Comparison of ENCODE assay signal across 1 cellular context in the genomic region with DNA sequence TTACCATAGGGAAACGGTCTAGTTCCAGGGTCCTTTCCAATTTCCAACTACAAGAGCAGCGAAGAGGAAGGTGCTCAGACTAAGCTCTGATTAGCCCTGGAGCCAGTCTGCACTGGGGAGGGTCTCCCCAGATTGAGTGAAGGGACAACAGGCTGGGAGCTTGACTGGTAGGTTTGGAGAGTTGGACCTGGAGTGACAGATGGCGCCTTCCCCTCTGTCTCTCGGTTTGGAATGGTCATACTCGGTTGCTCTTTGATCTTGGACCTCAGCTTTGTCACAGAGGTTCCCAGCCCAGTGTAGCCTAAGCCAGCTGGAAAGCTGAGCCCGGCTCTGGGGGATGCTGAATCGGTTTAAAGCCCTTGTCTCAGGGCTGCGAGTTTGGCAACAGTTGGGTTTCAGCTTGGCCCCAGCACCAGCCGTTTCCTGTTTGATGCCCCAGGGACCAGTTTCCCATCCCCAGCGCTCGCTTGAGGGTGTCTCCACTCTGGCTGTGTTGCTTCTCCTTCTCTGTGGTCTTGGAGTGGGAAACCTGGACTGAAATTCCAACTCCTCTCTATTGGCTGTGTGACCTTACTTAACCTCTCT.
TF ChIP-seq lines count a peak whose summit lies in the region.

No MANE protein-coding gene starts in this region.

TF ChIP-seq in GM12878, 131 proteins besides CTCF, POLR2A, EP300 and RAD21 (continued from another document and continues in another):
- TF ChIP-seq, protein P1, sequence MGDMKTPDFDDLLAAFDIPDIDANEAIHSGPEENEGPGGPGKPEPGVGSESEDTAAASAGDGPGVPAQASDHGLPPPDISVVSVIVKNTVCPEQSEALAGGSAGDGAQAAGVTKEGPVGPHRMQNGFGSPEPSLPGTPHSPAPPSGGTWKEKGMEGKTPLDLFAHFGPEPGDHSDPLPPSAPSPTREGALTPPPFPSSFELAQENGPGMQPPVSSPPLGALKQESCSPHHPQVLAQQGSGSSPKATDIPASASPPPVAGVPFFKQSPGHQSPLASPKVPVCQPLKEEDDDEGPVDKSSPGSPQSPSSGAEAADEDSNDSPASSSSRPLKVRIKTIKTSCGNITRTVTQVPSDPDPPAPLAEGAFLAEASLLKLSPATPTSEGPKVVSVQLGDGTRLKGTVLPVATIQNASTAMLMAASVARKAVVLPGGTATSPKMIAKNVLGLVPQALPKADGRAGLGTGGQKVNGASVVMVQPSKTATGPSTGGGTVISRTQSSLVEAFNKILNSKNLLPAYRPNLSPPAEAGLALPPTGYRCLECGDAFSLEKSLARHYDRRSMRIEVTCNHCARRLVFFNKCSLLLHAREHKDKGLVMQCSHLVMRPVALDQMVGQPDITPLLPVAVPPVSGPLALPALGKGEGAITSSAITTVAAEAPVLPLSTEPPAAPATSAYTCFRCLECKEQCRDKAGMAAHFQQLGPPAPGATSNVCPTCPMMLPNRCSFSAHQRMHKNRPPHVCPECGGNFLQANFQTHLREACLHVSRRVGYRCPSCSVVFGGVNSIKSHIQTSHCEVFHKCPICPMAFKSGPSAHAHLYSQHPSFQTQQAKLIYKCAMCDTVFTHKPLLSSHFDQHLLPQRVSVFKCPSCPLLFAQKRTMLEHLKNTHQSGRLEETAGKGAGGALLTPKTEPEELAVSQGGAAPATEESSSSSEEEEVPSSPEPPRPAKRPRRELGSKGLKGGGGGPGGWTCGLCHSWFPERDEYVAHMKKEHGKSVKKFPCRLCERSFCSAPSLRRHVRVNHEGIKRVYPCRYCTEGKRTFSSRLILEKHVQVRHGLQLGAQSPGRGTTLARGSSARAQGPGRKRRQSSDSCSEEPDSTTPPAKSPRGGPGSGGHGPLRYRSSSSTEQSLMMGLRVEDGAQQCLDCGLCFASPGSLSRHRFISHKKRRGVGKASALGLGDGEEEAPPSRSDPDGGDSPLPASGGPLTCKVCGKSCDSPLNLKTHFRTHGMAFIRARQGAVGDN (IDR thresholded peaks at IDR 0.05) = no peak
- TF ChIP-seq PML (IDR thresholded peaks at IDR 0.05; ENCODE audit: low read length) (no peak), FOXM1 (IDR thresholded peaks at IDR 0.05; ENCODE audit: low read depth, low read length) (no peak), SMC3 (IDR thresholded peaks at IDR 0.05; ENCODE audit: borderline replicate concordance, low read length) (no peak), ASH2L (IDR thresholded peaks at IDR 0.05; ENCODE audit: borderline replicate concordance, low read depth) (no peak), RB1 (IDR thresholded peaks at IDR 0.05; ENCODE audit: borderline replicate concordance) (no peak), ZSCAN29 (IDR thresholded peaks at IDR 0.05) (no peak), NR2C2 (IDR thresholded peaks at IDR 0.05; ENCODE audit: borderline replicate concordance, control insufficient read depth, insufficient read length, low read depth) (no peak), HCFC1 (IDR thresholded peaks at IDR 0.05; ENCODE audit: low read length) (no peak), SREBF2 (IDR thresholded peaks at IDR 0.05; ENCODE audit: low read length) (no peak), RUNX3 (IDR thresholded peaks at IDR 0.05; ENCODE audit: low read length) (no peak), TCF7 (IDR thresholded peaks at IDR 0.05; ENCODE audit: borderline replicate concordance) (no peak), POLR2AphosphoS5 (IDR thresholded peaks at IDR 0.05; ENCODE audit: low read length) (no peak), CEBPB (IDR thresholded peaks at IDR 0.05; ENCODE audit: borderline replicate concordance in 1 of 2, low read depth in 2 of 2, low read length in 2 of 2) (no peak), NFXL1 (IDR thresholded peaks at IDR 0.05; ENCODE audit: borderline replicate concordance) (no peak), EGR1 (IDR thresholded peaks at IDR 0.05; ENCODE audit: borderline replicate concordance in 1 of 2, low read depth in 2 of 2, low read length in 2 of 2) (no peak), TCF3 (IDR thresholded peaks at IDR 0.05; ENCODE audit: borderline replicate concordance, insufficient read depth, low read depth, low read length) (no peak), SRF (IDR thresholded peaks at IDR 0.05; ENCODE audit: low read depth in 2 of 2, low read length in 2 of 2) (no peak), BHLHE40 (IDR thresholded peaks at IDR 0.05; ENCODE audit: borderline replicate concordance in 1 of 2, low read depth in 2 of 2, low read length in 1 of 2) (peak in 1 of 2 experiments; percentile 14; a peak in 1 of 4 replicates), RFX5 (IDR thresholded peaks at IDR 0.05; ENCODE audit: low read depth, low read length) (no peak), ATF7 (IDR thresholded peaks at IDR 0.05; ENCODE audit: low read depth) (no peak), ZNF384 (IDR thresholded peaks at IDR 0.05; ENCODE audit: borderline replicate concordance, low read depth, low read length) (no peak), HDAC6 (IDR thresholded peaks at IDR 0.05; ENCODE audit: unreplicated experiment) (no peak), MEF2B (IDR thresholded peaks at IDR 0.05; ENCODE audit: partially characterized antibody, poor library complexity, severe bottlenecking) (peak; percentile 95), CREM (IDR thresholded peaks at IDR 0.05; ENCODE audit: low read depth) (no peak), SMAD1 (IDR thresholded peaks at IDR 0.05; ENCODE audit: low read depth, partially characterized antibody) (no peak)
- TF ChIP-seq, protein P2, sequence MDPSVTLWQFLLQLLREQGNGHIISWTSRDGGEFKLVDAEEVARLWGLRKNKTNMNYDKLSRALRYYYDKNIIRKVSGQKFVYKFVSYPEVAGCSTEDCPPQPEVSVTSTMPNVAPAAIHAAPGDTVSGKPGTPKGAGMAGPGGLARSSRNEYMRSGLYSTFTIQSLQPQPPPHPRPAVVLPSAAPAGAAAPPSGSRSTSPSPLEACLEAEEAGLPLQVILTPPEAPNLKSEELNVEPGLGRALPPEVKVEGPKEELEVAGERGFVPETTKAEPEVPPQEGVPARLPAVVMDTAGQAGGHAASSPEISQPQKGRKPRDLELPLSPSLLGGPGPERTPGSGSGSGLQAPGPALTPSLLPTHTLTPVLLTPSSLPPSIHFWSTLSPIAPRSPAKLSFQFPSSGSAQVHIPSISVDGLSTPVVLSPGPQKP (IDR thresholded peaks at IDR 0.05; ENCODE audit: low read depth, low read length) = no peak
- TF ChIP-seq, protein P3, sequence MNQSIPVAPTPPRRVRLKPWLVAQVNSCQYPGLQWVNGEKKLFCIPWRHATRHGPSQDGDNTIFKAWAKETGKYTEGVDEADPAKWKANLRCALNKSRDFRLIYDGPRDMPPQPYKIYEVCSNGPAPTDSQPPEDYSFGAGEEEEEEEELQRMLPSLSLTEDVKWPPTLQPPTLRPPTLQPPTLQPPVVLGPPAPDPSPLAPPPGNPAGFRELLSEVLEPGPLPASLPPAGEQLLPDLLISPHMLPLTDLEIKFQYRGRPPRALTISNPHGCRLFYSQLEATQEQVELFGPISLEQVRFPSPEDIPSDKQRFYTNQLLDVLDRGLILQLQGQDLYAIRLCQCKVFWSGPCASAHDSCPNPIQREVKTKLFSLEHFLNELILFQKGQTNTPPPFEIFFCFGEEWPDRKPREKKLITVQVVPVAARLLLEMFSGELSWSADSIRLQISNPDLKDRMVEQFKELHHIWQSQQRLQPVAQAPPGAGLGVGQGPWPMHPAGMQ (IDR thresholded peaks at IDR 0.05; ENCODE audit: borderline replicate concordance) = no peak
- TF ChIP-seq, protein P4, sequence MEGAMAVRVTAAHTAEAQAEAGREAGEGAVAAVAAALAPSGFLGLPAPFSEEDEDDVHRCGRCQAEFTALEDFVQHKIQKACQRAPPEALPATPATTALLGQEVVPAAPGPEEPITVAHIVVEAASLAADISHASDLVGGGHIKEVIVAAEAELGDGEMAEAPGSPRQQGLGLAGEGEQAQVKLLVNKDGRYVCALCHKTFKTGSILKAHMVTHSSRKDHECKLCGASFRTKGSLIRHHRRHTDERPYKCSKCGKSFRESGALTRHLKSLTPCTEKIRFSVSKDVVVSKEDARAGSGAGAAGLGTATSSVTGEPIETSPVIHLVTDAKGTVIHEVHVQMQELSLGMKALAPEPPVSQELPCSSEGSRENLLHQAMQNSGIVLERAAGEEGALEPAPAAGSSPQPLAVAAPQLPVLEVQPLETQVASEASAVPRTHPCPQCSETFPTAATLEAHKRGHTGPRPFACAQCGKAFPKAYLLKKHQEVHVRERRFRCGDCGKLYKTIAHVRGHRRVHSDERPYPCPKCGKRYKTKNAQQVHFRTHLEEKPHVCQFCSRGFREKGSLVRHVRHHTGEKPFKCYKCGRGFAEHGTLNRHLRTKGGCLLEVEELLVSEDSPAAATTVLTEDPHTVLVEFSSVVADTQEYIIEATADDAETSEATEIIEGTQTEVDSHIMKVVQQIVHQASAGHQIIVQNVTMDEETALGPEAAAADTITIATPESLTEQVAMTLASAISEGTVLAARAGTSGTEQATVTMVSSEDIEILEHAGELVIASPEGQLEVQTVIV (IDR thresholded peaks at IDR 0.05; ENCODE audit: borderline replicate concordance, partially characterized antibody) = no peak
- TF ChIP-seq, protein P5, sequence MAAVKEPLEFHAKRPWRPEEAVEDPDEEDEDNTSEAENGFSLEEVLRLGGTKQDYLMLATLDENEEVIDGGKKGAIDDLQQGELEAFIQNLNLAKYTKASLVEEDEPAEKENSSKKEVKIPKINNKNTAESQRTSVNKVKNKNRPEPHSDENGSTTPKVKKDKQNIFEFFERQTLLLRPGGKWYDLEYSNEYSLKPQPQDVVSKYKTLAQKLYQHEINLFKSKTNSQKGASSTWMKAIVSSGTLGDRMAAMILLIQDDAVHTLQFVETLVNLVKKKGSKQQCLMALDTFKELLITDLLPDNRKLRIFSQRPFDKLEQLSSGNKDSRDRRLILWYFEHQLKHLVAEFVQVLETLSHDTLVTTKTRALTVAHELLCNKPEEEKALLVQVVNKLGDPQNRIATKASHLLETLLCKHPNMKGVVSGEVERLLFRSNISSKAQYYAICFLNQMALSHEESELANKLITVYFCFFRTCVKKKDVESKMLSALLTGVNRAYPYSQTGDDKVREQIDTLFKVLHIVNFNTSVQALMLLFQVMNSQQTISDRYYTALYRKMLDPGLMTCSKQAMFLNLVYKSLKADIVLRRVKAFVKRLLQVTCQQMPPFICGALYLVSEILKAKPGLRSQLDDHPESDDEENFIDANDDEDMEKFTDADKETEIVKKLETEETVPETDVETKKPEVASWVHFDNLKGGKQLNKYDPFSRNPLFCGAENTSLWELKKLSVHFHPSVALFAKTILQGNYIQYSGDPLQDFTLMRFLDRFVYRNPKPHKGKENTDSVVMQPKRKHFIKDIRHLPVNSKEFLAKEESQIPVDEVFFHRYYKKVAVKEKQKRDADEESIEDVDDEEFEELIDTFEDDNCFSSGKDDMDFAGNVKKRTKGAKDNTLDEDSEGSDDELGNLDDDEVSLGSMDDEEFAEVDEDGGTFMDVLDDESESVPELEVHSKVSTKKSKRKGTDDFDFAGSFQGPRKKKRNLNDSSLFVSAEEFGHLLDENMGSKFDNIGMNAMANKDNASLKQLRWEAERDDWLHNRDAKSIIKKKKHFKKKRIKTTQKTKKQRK (IDR thresholded peaks at IDR 0.05; ENCODE audit: low read depth, low read length) = no peak
- TF ChIP-seq, protein P6, sequence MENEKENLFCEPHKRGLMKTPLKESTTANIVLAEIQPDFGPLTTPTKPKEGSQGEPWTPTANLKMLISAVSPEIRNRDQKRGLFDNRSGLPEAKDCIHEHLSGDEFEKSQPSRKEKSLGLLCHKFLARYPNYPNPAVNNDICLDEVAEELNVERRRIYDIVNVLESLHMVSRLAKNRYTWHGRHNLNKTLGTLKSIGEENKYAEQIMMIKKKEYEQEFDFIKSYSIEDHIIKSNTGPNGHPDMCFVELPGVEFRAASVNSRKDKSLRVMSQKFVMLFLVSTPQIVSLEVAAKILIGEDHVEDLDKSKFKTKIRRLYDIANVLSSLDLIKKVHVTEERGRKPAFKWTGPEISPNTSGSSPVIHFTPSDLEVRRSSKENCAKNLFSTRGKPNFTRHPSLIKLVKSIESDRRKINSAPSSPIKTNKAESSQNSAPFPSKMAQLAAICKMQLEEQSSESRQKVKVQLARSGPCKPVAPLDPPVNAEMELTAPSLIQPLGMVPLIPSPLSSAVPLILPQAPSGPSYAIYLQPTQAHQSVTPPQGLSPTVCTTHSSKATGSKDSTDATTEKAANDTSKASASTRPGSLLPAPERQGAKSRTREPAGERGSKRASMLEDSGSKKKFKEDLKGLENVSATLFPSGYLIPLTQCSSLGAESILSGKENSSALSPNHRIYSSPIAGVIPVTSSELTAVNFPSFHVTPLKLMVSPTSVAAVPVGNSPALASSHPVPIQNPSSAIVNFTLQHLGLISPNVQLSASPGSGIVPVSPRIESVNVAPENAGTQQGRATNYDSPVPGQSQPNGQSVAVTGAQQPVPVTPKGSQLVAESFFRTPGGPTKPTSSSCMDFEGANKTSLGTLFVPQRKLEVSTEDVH (IDR thresholded peaks at IDR 0.05; ENCODE audit: low read depth, partially characterized antibody) = no peak
- TF ChIP-seq, protein P7, sequence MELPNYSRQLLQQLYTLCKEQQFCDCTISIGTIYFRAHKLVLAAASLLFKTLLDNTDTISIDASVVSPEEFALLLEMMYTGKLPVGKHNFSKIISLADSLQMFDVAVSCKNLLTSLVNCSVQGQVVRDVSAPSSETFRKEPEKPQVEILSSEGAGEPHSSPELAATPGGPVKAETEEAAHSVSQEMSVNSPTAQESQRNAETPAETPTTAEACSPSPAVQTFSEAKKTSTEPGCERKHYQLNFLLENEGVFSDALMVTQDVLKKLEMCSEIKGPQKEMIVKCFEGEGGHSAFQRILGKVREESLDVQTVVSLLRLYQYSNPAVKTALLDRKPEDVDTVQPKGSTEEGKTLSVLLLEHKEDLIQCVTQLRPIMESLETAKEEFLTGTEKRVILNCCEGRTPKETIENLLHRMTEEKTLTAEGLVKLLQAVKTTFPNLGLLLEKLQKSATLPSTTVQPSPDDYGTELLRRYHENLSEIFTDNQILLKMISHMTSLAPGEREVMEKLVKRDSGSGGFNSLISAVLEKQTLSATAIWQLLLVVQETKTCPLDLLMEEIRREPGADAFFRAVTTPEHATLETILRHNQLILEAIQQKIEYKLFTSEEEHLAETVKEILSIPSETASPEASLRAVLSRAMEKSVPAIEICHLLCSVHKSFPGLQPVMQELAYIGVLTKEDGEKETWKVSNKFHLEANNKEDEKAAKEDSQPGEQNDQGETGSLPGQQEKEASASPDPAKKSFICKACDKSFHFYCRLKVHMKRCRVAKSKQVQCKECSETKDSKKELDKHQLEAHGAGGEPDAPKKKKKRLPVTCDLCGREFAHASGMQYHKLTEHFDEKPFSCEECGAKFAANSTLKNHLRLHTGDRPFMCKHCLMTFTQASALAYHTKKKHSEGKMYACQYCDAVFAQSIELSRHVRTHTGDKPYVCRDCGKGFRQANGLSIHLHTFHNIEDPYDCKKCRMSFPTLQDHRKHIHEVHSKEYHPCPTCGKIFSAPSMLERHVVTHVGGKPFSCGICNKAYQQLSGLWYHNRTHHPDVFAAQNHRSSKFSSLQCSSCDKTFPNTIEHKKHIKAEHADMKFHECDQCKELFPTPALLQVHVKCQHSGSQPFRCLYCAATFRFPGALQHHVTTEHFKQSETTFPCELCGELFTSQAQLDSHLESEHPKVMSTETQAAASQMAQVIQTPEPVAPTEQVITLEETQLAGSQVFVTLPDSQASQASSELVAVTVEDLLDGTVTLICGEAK (IDR thresholded peaks at IDR 0.05; ENCODE audit: borderline replicate concordance) = no peak; the same call in 1 of the 2 replicates
- TF ChIP-seq, protein P8, sequence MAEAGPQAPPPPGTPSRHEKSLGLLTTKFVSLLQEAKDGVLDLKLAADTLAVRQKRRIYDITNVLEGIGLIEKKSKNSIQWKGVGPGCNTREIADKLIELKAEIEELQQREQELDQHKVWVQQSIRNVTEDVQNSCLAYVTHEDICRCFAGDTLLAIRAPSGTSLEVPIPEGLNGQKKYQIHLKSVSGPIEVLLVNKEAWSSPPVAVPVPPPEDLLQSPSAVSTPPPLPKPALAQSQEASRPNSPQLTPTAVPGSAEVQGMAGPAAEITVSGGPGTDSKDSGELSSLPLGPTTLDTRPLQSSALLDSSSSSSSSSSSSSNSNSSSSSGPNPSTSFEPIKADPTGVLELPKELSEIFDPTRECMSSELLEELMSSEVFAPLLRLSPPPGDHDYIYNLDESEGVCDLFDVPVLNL (IDR thresholded peaks at IDR 0.05; ENCODE audit: low read depth, low read length) = no peak
